1 cellular context compared by ENCODE assay signal in the genomic region with DNA sequence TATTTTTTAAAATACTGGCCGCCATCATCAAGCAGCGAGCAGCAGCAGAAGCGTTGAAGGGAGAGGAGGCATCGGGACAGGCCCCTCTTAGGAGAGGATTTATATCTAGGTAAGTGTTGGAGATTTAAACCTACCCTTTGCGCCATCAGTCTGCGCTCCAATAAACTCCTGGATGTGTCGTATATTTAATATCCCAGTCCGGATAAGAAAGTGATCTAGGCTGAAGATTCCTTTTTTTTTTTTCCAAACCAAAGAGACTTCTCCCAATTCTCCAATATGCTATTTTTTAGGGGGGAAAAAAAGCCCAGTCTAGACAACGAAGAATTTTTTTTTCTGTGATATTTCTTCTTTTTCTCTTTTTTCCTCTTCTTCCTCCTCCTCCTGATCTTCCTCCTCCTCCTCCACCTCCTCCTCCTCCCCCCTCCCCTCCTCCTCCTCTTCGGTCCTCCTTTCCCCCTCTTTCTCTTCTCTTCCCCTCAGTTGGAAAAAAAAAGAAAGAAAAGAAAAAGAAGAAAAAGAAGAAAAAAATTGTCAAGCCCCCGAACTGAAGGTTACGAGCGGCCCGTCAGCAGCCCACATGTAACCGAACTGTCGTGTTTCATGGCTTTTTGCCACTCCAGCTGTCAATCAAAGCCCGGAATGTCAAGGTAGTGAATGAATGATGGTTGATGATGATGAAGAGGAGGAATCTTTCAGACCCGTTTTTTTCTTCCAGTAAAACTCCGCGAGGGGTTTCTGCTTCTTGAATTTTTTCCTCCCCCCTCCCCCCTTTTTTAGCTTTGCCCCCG.
TF ChIP-seq lines count a peak whose summit lies in the region.

No MANE protein-coding gene starts in this region.

TF ChIP-seq in SK-N-SH treated with all-trans-retinoic acid at 6 μM for 48 hours, 23 proteins besides CTCF, POLR2A, EP300 and RAD21 (continued from another document):
- TF ChIP-seq, protein P1, sequence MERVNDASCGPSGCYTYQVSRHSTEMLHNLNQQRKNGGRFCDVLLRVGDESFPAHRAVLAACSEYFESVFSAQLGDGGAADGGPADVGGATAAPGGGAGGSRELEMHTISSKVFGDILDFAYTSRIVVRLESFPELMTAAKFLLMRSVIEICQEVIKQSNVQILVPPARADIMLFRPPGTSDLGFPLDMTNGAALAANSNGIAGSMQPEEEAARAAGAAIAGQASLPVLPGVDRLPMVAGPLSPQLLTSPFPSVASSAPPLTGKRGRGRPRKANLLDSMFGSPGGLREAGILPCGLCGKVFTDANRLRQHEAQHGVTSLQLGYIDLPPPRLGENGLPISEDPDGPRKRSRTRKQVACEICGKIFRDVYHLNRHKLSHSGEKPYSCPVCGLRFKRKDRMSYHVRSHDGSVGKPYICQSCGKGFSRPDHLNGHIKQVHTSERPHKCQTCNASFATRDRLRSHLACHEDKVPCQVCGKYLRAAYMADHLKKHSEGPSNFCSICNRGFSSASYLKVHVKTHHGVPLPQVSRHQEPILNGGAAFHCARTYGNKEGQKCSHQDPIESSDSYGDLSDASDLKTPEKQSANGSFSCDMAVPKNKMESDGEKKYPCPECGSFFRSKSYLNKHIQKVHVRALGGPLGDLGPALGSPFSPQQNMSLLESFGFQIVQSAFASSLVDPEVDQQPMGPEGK (CRISPR knock-in tag; IDR thresholded peaks at IDR 0.05; ENCODE audit: borderline replicate concordance), result no peak
- TF ChIP-seq ARNTL (CRISPR knock-in tag; IDR thresholded peaks at IDR 0.05; ENCODE audit: borderline replicate concordance, low read depth) (no peak), PPARA (CRISPR knock-in tag; IDR thresholded peaks at IDR 0.05; ENCODE audit: borderline replicate concordance) (no peak), ISL1 (CRISPR knock-in tag; IDR thresholded peaks at IDR 0.05) (no peak)
